ENCODE assay signal across 1 cellular context in the genomic region with DNA sequence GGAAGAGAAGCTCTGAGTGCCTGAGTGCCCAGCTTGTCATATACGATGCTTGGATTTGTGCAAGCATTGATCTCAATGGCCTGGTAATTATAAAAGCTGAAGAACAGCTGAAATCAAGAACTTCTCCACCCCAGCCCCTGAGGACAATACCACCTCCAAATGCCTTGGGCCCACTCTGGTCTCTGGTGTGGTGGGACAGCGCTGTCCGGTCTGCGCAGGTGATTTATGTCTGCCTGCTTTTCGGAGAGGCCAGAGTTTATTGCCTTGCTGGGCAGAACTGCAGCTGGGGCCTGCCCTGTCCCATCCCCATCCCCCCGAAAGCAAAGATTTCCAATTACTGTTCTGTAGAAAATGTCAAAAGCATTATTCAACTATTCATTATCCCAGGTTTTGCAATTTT.
TF ChIP-seq lines count a peak whose summit lies in the region.

No MANE protein-coding gene starts in this region.

TF ChIP-seq in WTC11, 78 proteins besides CTCF, POLR2A, EP300 and RAD21 (continued from another document):
- TF ChIP-seq, protein P1, sequence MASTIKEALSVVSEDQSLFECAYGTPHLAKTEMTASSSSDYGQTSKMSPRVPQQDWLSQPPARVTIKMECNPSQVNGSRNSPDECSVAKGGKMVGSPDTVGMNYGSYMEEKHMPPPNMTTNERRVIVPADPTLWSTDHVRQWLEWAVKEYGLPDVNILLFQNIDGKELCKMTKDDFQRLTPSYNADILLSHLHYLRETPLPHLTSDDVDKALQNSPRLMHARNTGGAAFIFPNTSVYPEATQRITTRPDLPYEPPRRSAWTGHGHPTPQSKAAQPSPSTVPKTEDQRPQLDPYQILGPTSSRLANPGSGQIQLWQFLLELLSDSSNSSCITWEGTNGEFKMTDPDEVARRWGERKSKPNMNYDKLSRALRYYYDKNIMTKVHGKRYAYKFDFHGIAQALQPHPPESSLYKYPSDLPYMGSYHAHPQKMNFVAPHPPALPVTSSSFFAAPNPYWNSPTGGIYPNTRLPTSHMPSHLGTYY (CRISPR knock-in tag; IDR thresholded peaks at IDR 0.05), result no peak
- TF ChIP-seq EMX1 (CRISPR knock-in tag; IDR thresholded peaks at IDR 0.05) (no peak), CREM (CRISPR knock-in tag; IDR thresholded peaks at IDR 0.05) (no peak), KAT7 (CRISPR knock-in tag; IDR thresholded peaks at IDR 0.05; ENCODE audit: borderline replicate concordance) (no peak), ZNF396 (CRISPR knock-in tag; IDR thresholded peaks at IDR 0.05; ENCODE audit: borderline replicate concordance) (no peak), SMAD3 (CRISPR knock-in tag; IDR thresholded peaks at IDR 0.05; ENCODE audit: borderline replicate concordance) (no peak), ZNF317 (CRISPR knock-in tag; IDR thresholded peaks at IDR 0.05; ENCODE audit: borderline replicate concordance, low read depth) (no peak), ZNF219 (CRISPR knock-in tag; IDR thresholded peaks at IDR 0.05; ENCODE audit: borderline replicate concordance) (no peak)
- TF ChIP-seq, protein P2, sequence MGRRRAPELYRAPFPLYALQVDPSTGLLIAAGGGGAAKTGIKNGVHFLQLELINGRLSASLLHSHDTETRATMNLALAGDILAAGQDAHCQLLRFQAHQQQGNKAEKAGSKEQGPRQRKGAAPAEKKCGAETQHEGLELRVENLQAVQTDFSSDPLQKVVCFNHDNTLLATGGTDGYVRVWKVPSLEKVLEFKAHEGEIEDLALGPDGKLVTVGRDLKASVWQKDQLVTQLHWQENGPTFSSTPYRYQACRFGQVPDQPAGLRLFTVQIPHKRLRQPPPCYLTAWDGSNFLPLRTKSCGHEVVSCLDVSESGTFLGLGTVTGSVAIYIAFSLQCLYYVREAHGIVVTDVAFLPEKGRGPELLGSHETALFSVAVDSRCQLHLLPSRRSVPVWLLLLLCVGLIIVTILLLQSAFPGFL (CRISPR knock-in tag; IDR thresholded peaks at IDR 0.05; ENCODE audit: borderline replicate concordance), result no peak
